25 cellular contexts compared by ENCODE assay signal in the genomic region with DNA sequence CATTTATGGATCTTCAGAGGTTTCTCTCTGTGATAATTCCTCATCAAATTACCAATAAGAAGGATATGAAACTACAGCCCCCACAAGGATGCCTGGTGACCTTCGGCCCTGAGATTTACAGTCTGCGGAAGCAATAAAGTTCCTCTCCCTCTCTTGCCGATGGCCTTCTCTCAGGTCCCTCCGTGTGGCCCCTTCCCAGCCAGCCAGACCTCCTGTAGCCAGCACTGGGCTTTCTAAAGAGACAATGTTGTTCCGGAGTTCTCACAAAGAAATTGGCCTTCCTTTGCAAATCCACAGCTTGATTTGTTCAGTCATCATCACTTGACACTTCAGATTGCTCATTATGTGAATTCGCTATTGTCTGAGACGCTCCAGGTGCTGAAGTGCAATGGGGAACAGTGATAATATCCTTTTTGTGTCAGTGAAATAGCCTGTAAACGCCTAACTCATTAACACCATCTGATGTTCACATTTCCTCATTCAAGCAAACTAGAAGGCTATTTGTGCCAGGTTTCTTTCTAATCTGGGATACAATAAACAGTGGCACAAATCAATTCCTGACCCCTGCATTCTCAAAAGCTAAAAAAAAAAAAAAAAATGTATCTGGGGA. TPM values are rescaled to one million over a fixed set of nuclear protein-coding genes. Genes with fewer than 3 reads are reported as not detected.
DNase-seq lines count a peak whose midpoint lies in the region; ATAC-seq and TF ChIP-seq lines count a peak whose summit lies in the region.
"Had no signal": no experiment of that assay in that cellular context is flagged by ENCODE, and none has a peak within 500 bp of the region (broad histone marks: within the 10 kb centered on the region; RNA-seq: fewer than 3 reads in every experiment).

No MANE protein-coding gene starts in this region.

- POLR2A ChIA-PET in Panc1 (lab: Charles Lee) = no interaction called here

- H3K79me2 ChIP-seq in neural progenitor cell (ENCODE audit: low read depth) = no peaks in the 10 kb centered on the region

- no peaks in the 10 kb centered on the region for H3K27me3 ChIP-seq in Panc1 (ENCODE audit: control insufficient read depth, insufficient read depth, low read length)
- H3K27me3 ChIP-seq in neural progenitor cell = no peaks in the 10 kb centered on the region
- H3K27me3 ChIP-seq: dorsolateral prefrontal cortex, gastrocnemius medialis, tibial artery had no signal

- in situ Hi-C loops in Panc1 (cut with HindIII; ENCODE audit: low pct_unique_long_range_greater_than_20kb, low sequenced_read_pairs) = no loop called here

- no peak overlapping the region for H3K4me3 ChIP-seq in Panc1 (ENCODE audit: low read depth in 2 of 2, low read length in 2 of 2)
- H3K4me3 ChIP-seq in neural progenitor cell = no peak overlapping the region
- H3K4me3 ChIP-seq: dorsolateral prefrontal cortex, gastrocnemius medialis, tibial artery had no signal

- intact Hi-C loops in Panc1 (cut with micrococcal nuclease; ENCODE audit: unreplicated experiment) = no loop called here

- peaks cover 21% of the 10 kb centered on the region for H3K9me3 Mint-ChIP-seq in neural progenitor cell
- H3K9me3 Mint-ChIP-seq: activated T-helper 2 cell treated with anti-CD3 and anti-CD28 coated beads, Interferon-gamma antibody, Interleukin-2, Interleukin-4, amounts not matched to agents 10 μg/mL and 5 μg/mL and 100 μg/mL, durations not matched to agents 14 hours and 24 hours and 36 hours had no signal

- peaks cover 12% of the 10 kb centered on the region for H3K4me1 Mint-ChIP-seq in neural progenitor cell
- H3K4me1 Mint-ChIP-seq: mesothelial cell of epicardium had no signal

- peak overlapping the region; percentile 31 for H3K4me2 ChIP-seq in neural progenitor cell

- H3K9ac ChIP-seq in neural progenitor cell = no peak overlapping the region

- peaks cover 12% of the 10 kb centered on the region for H3K36me3 Mint-ChIP-seq in neural progenitor cell

- CTCF ChIA-PET in Panc1 (lab: Charles Lee) = no interaction called here

- DNase-seq in DMS153 treated with DMSO at 0.1 percent for 48 hours (lab: John Stamatoyannopoulos, UW; ENCODE audit: unreplicated experiment) (peak; percentile 31), NCI-H146 treated with DMSO at 0.1 percent for 48 hours (lab: John Stamatoyannopoulos, UW; ENCODE audit: unreplicated experiment) (peak; percentile 95), Panc1 (ENCODE audit: low read depth, low spot score) (no peak), neural progenitor cell (ENCODE audit: low spot score) (peak; percentile 50), OCI-M2 (lab: John Stamatoyannopoulos, UW; ENCODE audit: unreplicated experiment) (no peak)
- no peak for DNase-seq in activated T-cell treated with anti-CD3 and anti-CD28 coated beads, Interleukin-2, amount 50 U/mL, for 1 hour
- DNase-seq: activated CD4-positive, CD25-positive, alpha-beta regulatory T cell; C1 segment of cervical spinal cord; dorsolateral prefrontal cortex; gastrocnemius medialis; NCI-H446; nucleus accumbens; right cardiac atrium; SHP77; stimulated activated naive CD4-positive, alpha-beta T cell treated with Interleukin-2 at 50 U/mL for 16 hours; tibial artery had no signal

- H3K27ac Mint-ChIP-seq in neural progenitor cell = peak overlapping the region; percentile 50
- H3K27ac Mint-ChIP-seq: activated T-helper 2 cell treated with anti-CD3 and anti-CD28 coated beads, Interferon-gamma antibody, Interleukin-2, Interleukin-4, amounts not matched to agents 10 μg/mL and 5 μg/mL and 100 μg/mL, durations not matched to agents 14 hours and 24 hours and 36 hours; mesothelial cell of epicardium had no signal

- H2AFZ ChIP-seq in neural progenitor cell (replicated peaks) = no peak overlapping the region

- ATAC-seq in Panc1 (no peak), GM19395 (IDR thresholded peaks at IDR 0.05; ENCODE audit: unreplicated experiment) (no peak), HG02840 (IDR thresholded peaks at IDR 0.05; ENCODE audit: low FRiP score, unreplicated experiment) (no peak)
- ATAC-seq: gastrocnemius medialis, right cardiac atrium had no signal

- no peaks in the 10 kb centered on the region for H3K36me3 ChIP-seq in Panc1 (ENCODE audit: control insufficient read depth, insufficient read depth, low read length)
- H3K36me3 ChIP-seq in neural progenitor cell = no peaks in the 10 kb centered on the region
- H3K36me3 ChIP-seq: gastrocnemius medialis, tibial artery had no signal

- H3K4me3 Mint-ChIP-seq in neural progenitor cell = no peak overlapping the region
- H3K4me3 Mint-ChIP-seq: mesothelial cell of epicardium had no signal

- TF ChIP-seq CTCF in Panc1 (IDR thresholded peaks at IDR 0.05) (no peak), neural progenitor cell (IDR thresholded peaks at IDR 0.05) (no peak)

- H3K27ac ChIP-seq in Panc1 (ENCODE audit: low read length) (no peak overlapping the region), neural progenitor cell (no peak overlapping the region)
- H3K27ac ChIP-seq: gastrocnemius medialis, tibial artery had no signal

- TSS peak; percentile 24 for BruUV-seq in Panc1 (replicated peaks; lab: Mats Ljungman, UMichigan)

- no peaks in the 10 kb centered on the region for H3K9me3 ChIP-seq in Panc1 (ENCODE audit: control insufficient read depth, insufficient read depth, low read depth, low read length)
- no peaks in the 10 kb centered on the region for H3K9me3 ChIP-seq in neural progenitor cell (ENCODE audit: low read depth)
- H3K9me3 ChIP-seq: gastrocnemius medialis had no signal

- H3K4me1 ChIP-seq in Panc1 (ENCODE audit: control insufficient read depth, insufficient read depth, low read length) (no peaks in the 10 kb centered on the region), neural progenitor cell (peaks cover 12% of the 10 kb centered on the region)
- H3K4me1 ChIP-seq: gastrocnemius medialis, tibial artery had no signal

- H3F3A ChIP-seq in neural progenitor cell (ENCODE audit: low read depth) = peaks cover 13% of the 10 kb centered on the region

- H4K20me1 ChIP-seq in neural progenitor cell (ENCODE audit: low read depth) = no peaks in the 10 kb centered on the region

- no peaks in the 10 kb centered on the region for H3K27me3 Mint-ChIP-seq in neural progenitor cell (ENCODE audit: insufficient read depth, low read depth)

RNA-seq across cellular contexts. Expression of a gene that starts 43.7 kb away (rescaled TPM):
- total RNA-seq in Panc1 (2021; ENCODE audit: unreplicated experiment) (not detected), neural progenitor cell (ENCODE audit: low replicate concordance) (not detected in 2 replicates)
- not detected for polyA plus RNA-seq in Panc1 (2012; ENCODE audit: insufficient read length)
- total RNA-seq: A673; activated CD8-positive, alpha-beta memory T cell treated with anti-CD3 and anti-CD28 coated beads for 36 hours; activated T-helper 2 cell treated with anti-CD3 and anti-CD28 coated beads, Interferon-gamma antibody, Interleukin-2, Interleukin-4, amounts not matched to agents 10 μg/mL and 5 μg/mL and 100 μg/mL, durations not matched to agents 14 hours and 24 hours and 36 hours; bronchial epithelial cell; gastrocnemius medialis; mesothelial cell of epicardium; right cardiac atrium; T-helper 1 cell treated with Interleukin-12 subunit alpha and Interleukin-12 subunit beta and Interleukin-4 antibody, amounts not matched to agents 30 ng/mL and 1 ng/mL, for 36 hours had no signal
- polyA plus RNA-seq: esophagus, right cardiac atrium had no signal

Comparison
In these comparisons a context has a peak if more than half of its experiments do, and no peak if none do; other contexts are left out.
1. DNase-seq: peak in DMS153 treated with DMSO at 0.1 percent for 48 hours (single experiment), NCI-H146 treated with DMSO at 0.1 percent for 48 hours (single experiment) and neural progenitor cell (single experiment); none in Panc1 (single experiment), OCI-M2 (single experiment) and activated T-cell treated with anti-CD3 and anti-CD28 coated beads, Interleukin-2, amount 50 U/mL, for 1 hour (single experiment).